In the genomic region with DNA sequence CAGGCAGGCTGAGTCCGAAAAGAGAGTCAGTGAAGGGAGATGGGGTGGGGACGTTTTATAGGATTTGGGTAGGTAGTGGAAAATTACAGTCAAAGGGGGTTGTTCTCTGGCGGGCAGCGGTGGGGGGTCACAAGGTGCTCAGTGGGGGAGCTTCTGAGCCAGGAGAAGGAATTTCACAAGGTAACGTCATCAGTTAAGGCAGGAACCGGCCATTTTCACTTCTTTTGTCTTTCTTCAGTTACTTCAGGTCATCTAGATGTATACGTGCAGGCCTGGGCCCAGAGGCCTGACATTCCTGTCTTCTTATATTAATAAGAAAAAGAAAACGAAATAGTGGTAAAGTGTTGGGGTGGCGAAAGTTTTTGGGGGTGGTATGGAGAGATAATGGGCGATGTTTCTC, we compare ENCODE assay signal across 10 cellular contexts. TPM values are rescaled to one million over a fixed set of nuclear protein-coding genes. Genes with fewer than 3 reads are reported as not detected.
"Had no signal": no experiment of that assay in that cellular context is flagged by ENCODE, and none has a peak within 500 bp of the region (broad histone marks: within the 10 kb centered on the region; RNA-seq: fewer than 3 reads in every experiment).

No MANE protein-coding gene starts in this region.

RNA-seq across cellular contexts. Expression of gene KLKB1, which starts 14.7 kb away (rescaled TPM):
- total RNA-seq: glomerular endothelial cell, mammary epithelial cell, mesenteric fat pad, mesothelial cell of epicardium, myocyte had no signal
- polyA plus RNA-seq: immature natural killer cell; mammary epithelial cell; naive thymus-derived CD8-positive, alpha-beta T cell had no signal

RNA-seq across cellular contexts. Expression of gene F11, which starts 24.0 kb away (rescaled TPM):
- total RNA-seq: dermis blood vessel endothelial cell; esophagus mucosa; esophagus squamous epithelium; glomerular endothelial cell; mammary epithelial cell; mesenteric fat pad; mesothelial cell of epicardium; myocyte; naive thymus-derived CD8-positive, alpha-beta T cell had no signal
- polyA plus RNA-seq: immature natural killer cell; mammary epithelial cell; naive thymus-derived CD8-positive, alpha-beta T cell had no signal
